In the genomic region with DNA sequence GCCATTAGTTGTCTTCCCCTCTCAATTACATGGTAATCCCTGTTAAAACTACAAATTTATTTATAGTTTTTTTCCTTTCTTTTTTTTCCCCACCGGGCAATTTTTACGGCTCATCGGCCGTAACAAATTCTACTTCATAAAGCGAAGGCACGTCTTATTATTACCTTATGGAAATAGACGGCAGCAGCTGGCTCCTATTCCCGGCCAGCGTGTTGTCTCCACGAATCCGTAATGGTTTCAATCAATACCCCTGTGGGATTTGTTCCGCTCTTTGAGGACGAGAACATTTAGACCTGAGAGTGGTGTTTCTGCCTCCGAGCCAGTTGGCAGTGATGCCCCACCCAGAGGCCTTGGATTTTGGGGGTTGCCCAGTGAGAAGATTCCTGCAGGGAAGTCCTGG, we compare ENCODE assay signal across 28 cellular contexts.
"Had no signal": no experiment of that assay in that cellular context is flagged by ENCODE, and none has a peak within 500 bp of the region (broad histone marks: within the 10 kb centered on the region; RNA-seq: fewer than 3 reads in every experiment).

No MANE protein-coding gene starts in this region.

- H3K27me3 ChIP-seq: testis, thyroid gland, upper lobe of left lung, uterus, vagina had no signal

- H3K4me1 Mint-ChIP-seq: stimulated activated effector memory CD8-positive, alpha-beta T cell treated with anti-CD3 and anti-CD28 coated beads, Interleukin-12 subunit alpha, Interleukin-12 subunit beta, amount 100 ng/mL, for 72 hours; stimulated activated memory B cell treated with anti-CD40 and anti-IgM and Interleukin-4, amounts not matched to agents 10 μg/mL and 1 μg/mL and 100 μg/mL, for 72 hours; stimulated activated naive B cell treated with anti-CD40 and anti-IgM and Interleukin-4, amounts not matched to agents 10 μg/mL and 1 μg/mL and 100 μg/mL, for 72 hours; stimulated activated naive CD8-positive, alpha-beta T cell treated with anti-CD3 and anti-CD28 coated beads, Interleukin-15, amount 100 ng/mL, for 72 hours had no signal

- H3K9me3 Mint-ChIP-seq: stimulated activated naive CD8-positive, alpha-beta T cell treated with anti-CD3 and anti-CD28 coated beads, Interleukin-15, Interleukin-2, amounts not matched to agents 100 ng/mL and 50 ng/mL, for 24 hours; type B pancreatic cell had no signal

- H3K36me3 ChIP-seq: stomach, suprapubic skin, thoracic aorta, thyroid gland, tibial artery, tibial nerve, transverse colon, upper lobe of left lung, upper lobe of right lung, uterus, vagina had no signal

- H3K9me3 ChIP-seq: stomach, suprapubic skin, testis, thoracic aorta, thyroid gland, tibial artery, transverse colon, upper lobe of left lung, upper lobe of right lung, uterus, vagina had no signal

- H3K4me1 ChIP-seq: stomach, suprapubic skin, testis, thyroid gland, tibial artery, tibial nerve, transverse colon, upper lobe of left lung, upper lobe of right lung, uterus, vagina had no signal

- H3K4me3 Mint-ChIP-seq: stimulated activated effector memory CD8-positive, alpha-beta T cell treated with anti-CD3 and anti-CD28 coated beads, Interleukin-12 subunit alpha, Interleukin-12 subunit beta, amount 100 ng/mL, for 72 hours; stimulated activated memory B cell treated with anti-CD40 and anti-IgM and Interleukin-4, amounts not matched to agents 10 μg/mL and 1 μg/mL and 100 μg/mL, for 72 hours; stimulated activated naive B cell treated with anti-CD40 and anti-IgM and Interleukin-4, amounts not matched to agents 10 μg/mL and 1 μg/mL and 100 μg/mL, for 72 hours; stimulated activated naive CD8-positive, alpha-beta T cell treated with anti-CD3 and anti-CD28 coated beads, Interleukin-15, amount 100 ng/mL, for 72 hours; stimulated activated naive CD8-positive, alpha-beta T cell treated with anti-CD3 and anti-CD28 coated beads, Interleukin-15, Interleukin-2, amounts not matched to agents 100 ng/mL and 50 ng/mL, for 24 hours; type B pancreatic cell had no signal

- H3K27ac ChIP-seq: stomach, suprapubic skin, testis, thoracic aorta, thyroid gland, tibial artery, tibial nerve, transverse colon, upper lobe of left lung, upper lobe of right lung, uterus, vagina had no signal

- H3K4me3 ChIP-seq: stomach, suprapubic skin, testis, thoracic aorta, thyroid gland, tibial artery, tibial nerve, transverse colon, upper lobe of left lung, upper lobe of right lung, uterus, vagina had no signal

- H3K36me3 Mint-ChIP-seq: stimulated activated effector memory CD8-positive, alpha-beta T cell treated with anti-CD3 and anti-CD28 coated beads, Interleukin-12 subunit alpha, Interleukin-12 subunit beta, amount 100 ng/mL, for 72 hours; stimulated activated memory B cell treated with anti-CD40 and anti-IgM and Interleukin-4, amounts not matched to agents 10 μg/mL and 1 μg/mL and 100 μg/mL, for 72 hours; stimulated activated naive B cell treated with anti-CD40 and anti-IgM and Interleukin-4, amounts not matched to agents 10 μg/mL and 1 μg/mL and 100 μg/mL, for 72 hours; type B pancreatic cell had no signal

- ATAC-seq: stimulated activated effector memory CD8-positive, alpha-beta T cell treated with anti-CD3 and anti-CD28 coated beads, Interleukin-12 subunit alpha, Interleukin-12 subunit beta, amount 100 ng/mL, for 72 hours; stimulated activated memory B cell treated with anti-CD40 and anti-IgM and Interleukin-4, amounts not matched to agents 10 μg/mL and 1 μg/mL and 100 μg/mL, for 72 hours; stimulated activated naive B cell treated with anti-CD40 and anti-IgM and Interleukin-4, amounts not matched to agents 10 μg/mL and 1 μg/mL and 100 μg/mL, for 72 hours; stimulated activated naive CD8-positive, alpha-beta T cell treated with anti-CD3 and anti-CD28 coated beads, Interleukin-15, amount 100 ng/mL, for 72 hours; stimulated activated naive CD8-positive, alpha-beta T cell treated with anti-CD3 and anti-CD28 coated beads, Interleukin-15, Interleukin-2, amounts not matched to agents 100 U/mL and 50 U/mL, for 24 hours; upper lobe of right lung had no signal

- DNase-seq: stimulated activated CD4-positive, alpha-beta T cell treated with anti-CD3 and anti-CD28 coated beads, Interleukin-2, amount 100 ng/mL, for 48 hours; stimulated activated CD4-positive, alpha-beta T cell treated with anti-CD3 and anti-CD28 coated beads, Interleukin-4, amount 100 ng/mL, for 1 hour; stimulated activated CD4-positive, alpha-beta T cell treated with anti-CD3 and anti-CD28 coated beads, Interleukin-4, amount 100 ng/mL, for 24 hours; stimulated activated CD4-positive, alpha-beta T cell treated with anti-CD3 and anti-CD28 coated beads, Interleukin-4, amount 100 ng/mL, for 4 hours; stimulated activated CD8-positive, alpha-beta memory T cell treated with anti-CD3 and anti-CD28 coated beads, Interleukin-4, amount 100 ng/mL, for 48 hours; stimulated activated naive B cell treated with anti-CD40 and anti-IgM and Interleukin-4, amounts not matched to agents 10 μg/mL and 1 μg/mL and 100 μg/mL, for 72 hours; stimulated activated naive CD4-positive, alpha-beta T cell; stimulated activated naive CD4-positive, alpha-beta T cell treated with Interleukin-2 at 50 U/mL for 16 hours; stimulated activated naive CD8-positive, alpha-beta T cell treated with anti-CD3 and anti-CD28 coated beads, Interleukin-15, amount 100 ng/mL, for 72 hours; stimulated activated naive CD8-positive, alpha-beta T cell treated with anti-CD3 and anti-CD28 coated beads, Interleukin-15, Interleukin-2, amounts not matched to agents 100 U/mL and 50 U/mL, for 24 hours; stomach; substantia nigra; testis; thyroid gland; tibial artery; transverse colon; trophoblast cell; upper lobe of left lung; upper lobe of right lung; uterus had no signal

- H3K27ac Mint-ChIP-seq: stimulated activated effector memory CD8-positive, alpha-beta T cell treated with anti-CD3 and anti-CD28 coated beads, Interleukin-12 subunit alpha, Interleukin-12 subunit beta, amount 100 ng/mL, for 72 hours; stimulated activated memory B cell treated with anti-CD40 and anti-IgM and Interleukin-4, amounts not matched to agents 10 μg/mL and 1 μg/mL and 100 μg/mL, for 72 hours; stimulated activated naive B cell treated with anti-CD40 and anti-IgM and Interleukin-4, amounts not matched to agents 10 μg/mL and 1 μg/mL and 100 μg/mL, for 72 hours; stimulated activated naive CD8-positive, alpha-beta T cell treated with anti-CD3 and anti-CD28 coated beads, Interleukin-15, amount 100 ng/mL, for 72 hours; stimulated activated naive CD8-positive, alpha-beta T cell treated with anti-CD3 and anti-CD28 coated beads, Interleukin-15, Interleukin-2, amounts not matched to agents 100 ng/mL and 50 ng/mL, for 24 hours; type B pancreatic cell had no signal
